In the genomic region with DNA sequence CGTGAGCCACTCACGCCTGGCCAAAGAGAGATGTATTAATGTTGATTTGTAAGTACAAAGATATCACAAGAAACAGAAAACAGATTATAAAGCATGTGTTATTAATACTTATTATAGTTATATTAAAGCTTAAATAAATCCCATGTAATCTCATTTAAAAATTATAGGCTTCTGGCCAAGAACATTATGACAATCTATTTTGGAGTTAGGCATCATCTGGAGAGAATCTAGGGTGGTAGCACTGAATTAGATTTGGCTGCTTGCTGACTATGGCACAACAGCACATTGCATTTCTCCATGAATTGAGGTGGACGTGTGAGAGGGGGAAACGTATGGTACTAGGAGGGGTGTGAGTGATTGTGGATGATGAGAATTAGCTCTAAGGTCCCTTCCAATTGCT, we compare ENCODE assay signal across 34 cellular contexts. TPM values are rescaled to one million over a fixed set of nuclear protein-coding genes. Genes with fewer than 3 reads are reported as not detected.
"Had no signal": no experiment of that assay in that cellular context is flagged by ENCODE, and none has a peak within 500 bp of the region (broad histone marks: within the 10 kb centered on the region; RNA-seq: fewer than 3 reads in every experiment).

No MANE protein-coding gene starts in this region.

- H3K4me1 ChIP-seq: Peyer's patch had no signal

- H3K27me3 Mint-ChIP-seq: activated naive CD8-positive, alpha-beta T cell treated with anti-CD3 and anti-CD28 coated beads for 36 hours had no signal

- H3K9me3 Mint-ChIP-seq: activated CD8-positive, alpha-beta T cell treated with anti-CD3 and anti-CD28 coated beads for 36 hours; activated naive CD8-positive, alpha-beta T cell treated with anti-CD3 and anti-CD28 coated beads for 36 hours; activated T-cell treated with anti-CD3 and anti-CD28 coated beads, Interleukin-2, amount 50 U/mL, for 72 hours; activated T-helper 17 cell treated with anti-CD3 and anti-CD28 coated beads, Interleukin-2, amount 50 U/mL, for 72 hours had no signal

- H3K4me3 Mint-ChIP-seq: activated CD8-positive, alpha-beta T cell treated with anti-CD3 and anti-CD28 coated beads for 36 hours; activated naive CD8-positive, alpha-beta T cell treated with anti-CD3 and anti-CD28 coated beads for 36 hours; activated T-cell treated with anti-CD3 and anti-CD28 coated beads, Interleukin-2, amount 50 U/mL, for 72 hours; activated T-helper 17 cell treated with anti-CD3 and anti-CD28 coated beads, Interleukin-2, amount 50 U/mL, for 72 hours had no signal

- ATAC-seq: activated CD8-positive, alpha-beta T cell treated with anti-CD3 and anti-CD28 coated beads for 36 hours; activated T-cell treated with anti-CD3 and anti-CD28 coated beads, Interleukin-2, amount 50 U/mL, for 72 hours; activated T-helper 17 cell treated with anti-CD3 and anti-CD28 coated beads, Interleukin-2, amount 50 U/mL, for 72 hours; K562; PC-3; Right ventricle myocardium inferior had no signal

- FAIRE-seq: K562 had no signal

- H3K27ac ChIP-seq: Peyer's patch, WERI-Rb-1 had no signal

- H3K9me3 ChIP-seq: Peyer's patch had no signal

- H3K4me1 Mint-ChIP-seq: activated naive CD8-positive, alpha-beta T cell treated with anti-CD3 and anti-CD28 coated beads for 36 hours; activated T-helper 17 cell treated with anti-CD3 and anti-CD28 coated beads, Interleukin-2, amount 50 U/mL, for 72 hours had no signal

- H3K36me3 ChIP-seq: Peyer's patch, WERI-Rb-1 had no signal

- H3K27me3 ChIP-seq: Peyer's patch had no signal

- H3K27ac Mint-ChIP-seq: activated CD8-positive, alpha-beta T cell treated with anti-CD3 and anti-CD28 coated beads for 36 hours; activated naive CD8-positive, alpha-beta T cell treated with anti-CD3 and anti-CD28 coated beads for 36 hours; activated T-cell treated with anti-CD3 and anti-CD28 coated beads, Interleukin-2, amount 50 U/mL, for 72 hours; activated T-helper 17 cell treated with anti-CD3 and anti-CD28 coated beads, Interleukin-2, amount 50 U/mL, for 72 hours had no signal

- DNase-seq: activated CD4-positive, alpha-beta T cell treated with anti-CD3 and anti-CD28 coated beads for 1 hour; activated CD4-positive, alpha-beta T cell treated with anti-CD3 and anti-CD28 coated beads for 48 hours; activated CD4-positive, CD25-positive, alpha-beta regulatory T cell; activated CD8-positive, alpha-beta T cell treated with anti-CD3 and anti-CD28 coated beads for 36 hours; activated effector memory CD4-positive, alpha-beta T cell treated with anti-CD3 and anti-CD28 coated beads, Interleukin-2, amount 50 U/mL, for 16 hours; activated naive CD4-positive, alpha-beta T cell; activated naive CD4-positive, alpha-beta T cell treated with anti-CD3 and anti-CD28 coated beads, Interleukin-2, amount 50 U/mL, for 16 hours; activated naive CD8-positive, alpha-beta T cell treated with anti-CD3 and anti-CD28 coated beads for 36 hours; activated T-cell treated with anti-CD3 and anti-CD28 coated beads, Interleukin-2, amount 50 U/mL, for 1 hour; activated T-cell treated with anti-CD3 and anti-CD28 coated beads, Interleukin-2, amount 50 U/mL, for 72 hours; amniotic stem cell; aorta; NCI-H1092 treated with DMSO at 0.1 percent for 48 hours; NCI-H1417; NCI-H146; NCI-H187; NCI-H2029 treated with DMSO at 0.1 percent for 48 hours; NCI-H2171 treated with DMSO at 0.1 percent for 48 hours; NCI-H2227 treated with DMSO at 0.1 percent for 48 hours; NCI-H526; NCI-H748 treated with DMSO at 0.1 percent for 48 hours; NK-92 treated with Interleukin-12 subunit alpha and Interleukin-12 subunit beta, amount 100 ng/mL, for 24 hours; PC-3; Peyer's patch; RPMI8226; SIG-M5; T1000; WERI-Rb-1 had no signal

- H3K4me3 ChIP-seq: K562, Peyer's patch had no signal

- H3K36me3 Mint-ChIP-seq: activated naive CD8-positive, alpha-beta T cell treated with anti-CD3 and anti-CD28 coated beads for 36 hours had no signal

RNA-seq across cellular contexts. Expression of a gene that starts 16.8 kb away (rescaled TPM):
- total RNA-seq: activated CD8-positive, alpha-beta memory T cell treated with anti-CD3 and anti-CD28 coated beads for 36 hours; activated CD8-positive, alpha-beta T cell treated with anti-CD3 and anti-CD28 coated beads for 36 hours; activated naive CD8-positive, alpha-beta T cell treated with anti-CD3 and anti-CD28 coated beads for 36 hours; activated T-cell treated with anti-CD3 and anti-CD28 coated beads, Interleukin-2, amount 50 U/mL, for 72 hours; activated T-helper 17 cell treated with anti-CD3 and anti-CD28 coated beads, Interleukin-2, amount 50 U/mL, for 72 hours; K562; PC-3; SK-MEL-5; T-helper 1 cell treated with Interleukin-12 subunit alpha and Interleukin-12 subunit beta and Interleukin-4 antibody, amounts not matched to agents 30 ng/mL and 1 ng/mL, for 36 hours had no signal
- polyA plus RNA-seq: K562 had no signal
